1 cellular context compared by ENCODE assay signal in the genomic region with DNA sequence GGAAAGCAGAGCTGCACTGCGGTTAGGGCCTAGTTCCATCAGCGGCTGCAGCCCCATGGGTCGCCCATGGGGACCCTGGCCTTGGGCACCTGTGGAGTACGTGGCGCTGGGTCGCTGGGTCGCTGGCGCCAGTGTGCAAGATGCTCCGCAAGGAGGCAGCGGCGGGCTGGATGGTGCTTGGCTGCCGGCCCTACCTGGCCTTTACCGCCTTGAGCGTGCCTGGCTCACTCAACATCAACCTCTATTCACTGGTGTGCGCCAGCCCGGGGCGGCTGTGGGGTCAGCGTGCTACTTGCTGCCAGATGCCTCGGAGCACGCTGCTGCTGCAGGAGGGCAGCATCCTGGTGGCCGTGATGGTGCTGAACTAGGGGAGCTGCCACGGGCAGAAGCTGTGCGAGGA.
TF ChIP-seq lines count a peak whose summit lies in the region.

No MANE protein-coding gene starts in this region.

TF ChIP-seq in K562, 482 proteins besides CTCF, POLR2A, EP300 and RAD21 (continued from another document):
- TF ChIP-seq, protein P1, sequence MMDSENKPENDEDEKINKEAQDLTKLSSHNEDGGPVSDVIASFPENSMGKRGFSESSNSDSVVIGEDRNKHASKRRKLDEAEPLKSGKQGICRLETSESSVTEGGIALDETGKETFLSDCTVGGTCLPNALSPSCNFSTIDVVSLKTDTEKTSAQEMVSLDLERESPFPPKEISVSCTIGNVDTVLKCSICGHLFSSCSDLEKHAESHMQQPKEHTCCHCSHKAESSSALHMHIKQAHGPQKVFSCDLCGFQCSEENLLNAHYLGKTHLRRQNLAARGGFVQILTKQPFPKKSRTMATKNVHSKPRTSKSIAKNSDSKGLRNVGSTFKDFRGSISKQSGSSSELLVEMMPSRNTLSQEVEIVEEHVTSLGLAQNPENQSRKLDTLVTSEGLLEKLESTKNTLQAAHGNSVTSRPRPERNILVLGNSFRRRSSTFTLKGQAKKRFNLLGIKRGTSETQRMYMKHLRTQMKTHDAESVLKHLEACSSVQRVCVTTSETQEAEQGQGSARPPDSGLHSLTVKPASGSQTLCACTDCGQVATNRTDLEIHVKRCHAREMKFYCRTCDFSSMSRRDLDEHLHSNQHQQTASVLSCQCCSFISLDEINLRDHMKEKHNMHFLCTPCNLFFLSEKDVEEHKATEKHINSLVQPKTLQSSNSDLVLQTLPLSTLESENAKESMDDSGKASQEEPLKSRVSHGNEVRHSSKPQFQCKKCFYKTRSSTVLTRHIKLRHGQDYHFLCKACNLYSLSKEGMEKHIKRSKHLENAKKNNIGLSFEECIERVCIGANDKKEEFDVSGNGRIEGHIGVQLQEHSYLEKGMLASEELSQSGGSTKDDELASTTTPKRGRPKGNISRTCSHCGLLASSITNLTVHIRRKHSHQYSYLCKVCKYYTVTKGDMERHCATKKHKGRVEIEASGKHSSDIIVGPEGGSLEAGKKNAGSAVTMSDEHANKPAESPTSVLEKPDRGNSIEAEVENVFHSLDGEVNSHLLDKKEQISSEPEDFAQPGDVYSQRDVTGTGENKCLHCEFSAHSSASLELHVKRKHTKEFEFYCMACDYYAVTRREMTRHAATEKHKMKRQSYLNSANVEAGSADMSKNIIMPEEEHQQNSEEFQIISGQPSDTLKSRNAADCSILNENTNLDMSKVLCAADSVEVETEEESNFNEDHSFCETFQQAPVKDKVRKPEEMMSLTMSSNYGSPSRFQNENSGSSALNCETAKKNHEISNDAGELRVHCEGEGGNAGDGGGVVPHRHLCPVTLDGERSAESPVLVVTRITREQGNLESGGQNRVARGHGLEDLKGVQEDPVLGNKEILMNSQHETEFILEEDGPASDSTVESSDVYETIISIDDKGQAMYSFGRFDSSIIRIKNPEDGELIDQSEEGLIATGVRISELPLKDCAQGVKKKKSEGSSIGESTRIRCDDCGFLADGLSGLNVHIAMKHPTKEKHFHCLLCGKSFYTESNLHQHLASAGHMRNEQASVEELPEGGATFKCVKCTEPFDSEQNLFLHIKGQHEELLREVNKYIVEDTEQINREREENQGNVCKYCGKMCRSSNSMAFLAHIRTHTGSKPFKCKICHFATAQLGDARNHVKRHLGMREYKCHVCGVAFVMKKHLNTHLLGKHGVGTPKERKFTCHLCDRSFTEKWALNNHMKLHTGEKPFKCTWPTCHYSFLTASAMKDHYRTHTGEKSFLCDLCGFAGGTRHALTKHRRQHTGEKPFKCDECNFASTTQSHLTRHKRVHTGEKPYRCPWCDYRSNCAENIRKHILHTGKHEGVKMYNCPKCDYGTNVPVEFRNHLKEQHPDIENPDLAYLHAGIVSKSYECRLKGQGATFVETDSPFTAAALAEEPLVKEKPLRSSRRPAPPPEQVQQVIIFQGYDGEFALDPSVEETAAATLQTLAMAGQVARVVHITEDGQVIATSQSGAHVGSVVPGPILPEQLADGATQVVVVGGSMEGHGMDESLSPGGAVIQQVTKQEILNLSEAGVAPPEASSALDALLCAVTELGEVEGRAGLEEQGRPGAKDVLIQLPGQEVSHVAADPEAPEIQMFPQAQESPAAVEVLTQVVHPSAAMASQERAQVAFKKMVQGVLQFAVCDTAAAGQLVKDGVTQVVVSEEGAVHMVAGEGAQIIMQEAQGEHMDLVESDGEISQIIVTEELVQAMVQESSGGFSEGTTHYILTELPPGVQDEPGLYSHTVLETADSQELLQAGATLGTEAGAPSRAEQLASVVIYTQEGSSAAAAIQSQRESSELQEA (IDR thresholded peaks at IDR 0.05; ENCODE audit: low read depth) = no peak
- TF ChIP-seq DMBX1 (CRISPR knock-in tag; IDR thresholded peaks at IDR 0.05; ENCODE audit: borderline replicate concordance) (no peak), BDP1 (IDR thresholded peaks at IDR 0.05; ENCODE audit: insufficient read depth, insufficient read length) (no peak), CBX8 (IDR thresholded peaks at IDR 0.05; ENCODE audit: borderline replicate concordance, extremely low read depth, low read depth, low read length, poor library complexity, severe bottlenecking) (no peak), CTCFL (IDR thresholded peaks at IDR 0.05; ENCODE audit: borderline replicate concordance, insufficient read depth, low read depth, low read length, poor library complexity, severe bottlenecking) (no peak)
